21 cellular contexts compared by ENCODE assay signal in genomic region chr12:101775814-101776213, GRCh38. TPM values are rescaled to one million over a fixed set of nuclear protein-coding genes. Genes with fewer than 3 reads are reported as not detected.
A peak's percentile ranks its signal among the peaks of the same experiment; 100 is the strongest.
DNase-seq lines count a peak whose midpoint lies in the region; ATAC-seq and TF ChIP-seq lines count a peak whose summit lies in the region.
"Had no signal": no experiment of that assay in that cellular context is flagged by ENCODE, and none has a peak within 500 bp of the region (broad histone marks: within the 10 kb centered on the region; RNA-seq: fewer than 3 reads in every experiment).

No MANE protein-coding gene starts in this region.

- no peak for DNase-seq in activated CD8-positive, alpha-beta T cell treated with anti-CD3 and anti-CD28 coated beads, Interleukin-2, amount 10 ng/mL, durations not matched to agents 7 days and 5 days
- DNase-seq in activated CD8-positive, alpha-beta T cell treated with anti-CD3 and anti-CD28 coated beads for 36 hours, result no peak
- DNase-seq in Jurkat, Clone E6-1 (ENCODE audit: low read depth, low spot score), result peak; percentile 74
- DNase-seq in T-helper 17 cell, result no peak
- DNase-seq in natural killer cell, result no peak
- DNase-seq in NCI-H2107 (lab: John Stamatoyannopoulos, UW), result no peak
- no peak for DNase-seq in left ventricle myocardium inferior
- no peak for DNase-seq in CD1c-positive myeloid dendritic cell (ENCODE audit: extremely low spot score)
- DNase-seq: 8988T, C1 segment of cervical spinal cord, DMS 273 treated with DMSO at 0.1 percent for 48 hours, H7, NCI-H1417 treated with DMSO at 0.1 percent for 48 hours, NCI-H2029, NCI-H2171 treated with DMSO at 0.1 percent for 48 hours, NCI-H748 treated with DMSO at 0.1 percent for 48 hours, PC-3, SJCRH30 had no signal

- no peaks in the 10 kb centered on the region for H3K27me3 ChIP-seq in left ventricle myocardium inferior (ENCODE audit: low read depth)
- H3K27me3 ChIP-seq: SJCRH30 had no signal

- peaks cover 10% of the 10 kb centered on the region for H3K36me3 ChIP-seq in left ventricle myocardium inferior
- H3K36me3 ChIP-seq: SJCRH30 had no signal

- no peaks in the 10 kb centered on the region for H3K9me3 Mint-ChIP-seq in activated CD8-positive, alpha-beta T cell treated with anti-CD3 and anti-CD28 coated beads, Interleukin-2, amount 10 ng/mL, durations not matched to agents 7 days and 5 days (ENCODE audit: insufficient read depth)
- H3K9me3 Mint-ChIP-seq in activated CD8-positive, alpha-beta T cell treated with anti-CD3 and anti-CD28 coated beads for 36 hours, result no peaks in the 10 kb centered on the region
- no peaks in the 10 kb centered on the region for H3K9me3 Mint-ChIP-seq in natural killer cell

- H3K27me3 Mint-ChIP-seq in activated CD8-positive, alpha-beta T cell treated with anti-CD3 and anti-CD28 coated beads, Interleukin-2, amount 10 ng/mL, durations not matched to agents 7 days and 5 days (ENCODE audit: low read depth), result no peaks in the 10 kb centered on the region
- no peaks in the 10 kb centered on the region for H3K27me3 Mint-ChIP-seq in activated CD8-positive, alpha-beta T cell treated with anti-CD3 and anti-CD28 coated beads for 36 hours
- H3K27me3 Mint-ChIP-seq in T-helper 17 cell (no peaks in the 10 kb centered on the region), natural killer cell (ENCODE audit: low read depth in 2 of 2) (no peaks in the 10 kb centered on the region)

- no peak overlapping the region for H3K4me3 Mint-ChIP-seq in activated CD8-positive, alpha-beta T cell treated with anti-CD3 and anti-CD28 coated beads, Interleukin-2, amount 10 ng/mL, durations not matched to agents 7 days and 5 days
- H3K4me3 Mint-ChIP-seq in activated CD8-positive, alpha-beta T cell treated with anti-CD3 and anti-CD28 coated beads for 36 hours, result no peak overlapping the region
- no peak overlapping the region for H3K4me3 Mint-ChIP-seq in T-helper 17 cell
- H3K4me3 Mint-ChIP-seq in natural killer cell, result no peak overlapping the region

- peaks cover 50% of the 10 kb centered on the region for H3K4me1 Mint-ChIP-seq in activated CD8-positive, alpha-beta T cell treated with anti-CD3 and anti-CD28 coated beads, Interleukin-2, amount 10 ng/mL, durations not matched to agents 7 days and 5 days (ENCODE audit: low read depth)
- H3K4me1 Mint-ChIP-seq in activated CD8-positive, alpha-beta T cell treated with anti-CD3 and anti-CD28 coated beads for 36 hours (ENCODE audit: low read depth), result peaks cover 8% of the 10 kb centered on the region
- H3K4me1 Mint-ChIP-seq in T-helper 17 cell (peaks cover 2% of the 10 kb centered on the region), natural killer cell (peaks cover 21 to 37% of the 10 kb centered on the region in 2 donors)

- H3K36me3 Mint-ChIP-seq in activated CD8-positive, alpha-beta T cell treated with anti-CD3 and anti-CD28 coated beads, Interleukin-2, amount 10 ng/mL, durations not matched to agents 7 days and 5 days (ENCODE audit: low read depth), result peaks cover 60% of the 10 kb centered on the region
- H3K36me3 Mint-ChIP-seq in activated CD8-positive, alpha-beta T cell treated with anti-CD3 and anti-CD28 coated beads for 36 hours (ENCODE audit: low read depth), result peaks cover 36% of the 10 kb centered on the region
- H3K36me3 Mint-ChIP-seq in T-helper 17 cell (ENCODE audit: low read depth) (peaks cover 5% of the 10 kb centered on the region), natural killer cell (no peaks in the 10 kb centered on the region)

- H3K27ac Mint-ChIP-seq in activated CD8-positive, alpha-beta T cell treated with anti-CD3 and anti-CD28 coated beads, Interleukin-2, amount 10 ng/mL, durations not matched to agents 7 days and 5 days, result peak overlapping the region; percentile 3
- no peak overlapping the region for H3K27ac Mint-ChIP-seq in activated CD8-positive, alpha-beta T cell treated with anti-CD3 and anti-CD28 coated beads for 36 hours
- H3K27ac Mint-ChIP-seq in T-helper 17 cell, result peak overlapping the region; percentile 9
- H3K27ac Mint-ChIP-seq in natural killer cell, result peak overlapping the region; percentile 42 to 65

- no peak for ATAC-seq in activated CD8-positive, alpha-beta T cell treated with anti-CD3 and anti-CD28 coated beads, Interleukin-2, amount 10 ng/mL, durations not matched to agents 7 days and 5 days
- ATAC-seq in activated CD8-positive, alpha-beta T cell treated with anti-CD3 and anti-CD28 coated beads for 36 hours, result no peak
- ATAC-seq in T-helper 17 cell (no peak), natural killer cell (no peak)
- ATAC-seq: HepG2, PC-3 had no signal

- CTCF ChIA-PET in activated CD8-positive, alpha-beta T cell treated with anti-CD3 and anti-CD28 coated beads, Interleukin-2, amount 10 ng/mL, durations not matched to agents 7 days and 5 days (lab: Charles Lee), result interaction anchor here (1.2 to 7.6 kb wide), 4 partner anchors 17 to 362 kb away, joined by 3 to 166 read pairs (median 19); partner anchors contain the start of gene GNPTAB
- CTCF ChIA-PET in activated CD8-positive, alpha-beta T cell treated with anti-CD3 and anti-CD28 coated beads for 36 hours (lab: Charles Lee), result interaction anchor here (0.8 to 7.8 kb wide), 5 partner anchors 17 to 64 kb away, joined by 3 to 104 read pairs (median 3); partner anchors contain the start of gene GNPTAB

- POLR2A ChIA-PET in activated CD8-positive, alpha-beta T cell treated with anti-CD3 and anti-CD28 coated beads, Interleukin-2, amount 10 ng/mL, durations not matched to agents 7 days and 5 days (lab: Charles Lee), result no interaction called here
- POLR2A ChIA-PET in activated CD8-positive, alpha-beta T cell treated with anti-CD3 and anti-CD28 coated beads for 36 hours (lab: Charles Lee), result interaction anchor here (0.8 kb wide), 1 partner anchor 63 kb away, joined by 3 read pairs; no protein-coding TSS in a partner anchor

- H3K4me1 ChIP-seq in left ventricle myocardium inferior, result peaks cover 15% of the 10 kb centered on the region
- H3K4me1 ChIP-seq: SJCRH30 had no signal

- no peak overlapping the region for H3K27ac ChIP-seq in left ventricle myocardium inferior (replicated peaks)
- H3K27ac ChIP-seq: RWPE1, SJCRH30 had no signal

- TF ChIP-seq CTCF in activated CD8-positive, alpha-beta T cell treated with anti-CD3 and anti-CD28 coated beads for 36 hours (IDR thresholded peaks at IDR 0.05), result no peak
- no peak for TF ChIP-seq CTCF in natural killer cell (IDR thresholded peaks at IDR 0.05)
- no peak for TF ChIP-seq CTCF in left ventricle myocardium inferior (IDR thresholded peaks at IDR 0.05; ENCODE audit: borderline replicate concordance)

- no peaks in the 10 kb centered on the region for H3K9me3 ChIP-seq in T-helper 17 cell (ENCODE audit: control insufficient read depth, low read length, poor library complexity, severe bottlenecking)
- H3K9me3 ChIP-seq in left ventricle myocardium inferior (replicated peaks), result no peaks in the 10 kb centered on the region
- H3K9me3 ChIP-seq: SJCRH30 had no signal

- intact Hi-C loops in activated CD8-positive, alpha-beta T cell treated with anti-CD3 and anti-CD28 coated beads for 36 hours (cut with micrococcal nuclease), result no loop called here
- intact Hi-C loops in natural killer cell (cut with micrococcal nuclease) (no loop called here), left ventricle myocardium inferior (cut with micrococcal nuclease) (no loop called here)

- peak overlapping the region; percentile 11 for H3K4me3 ChIP-seq in Jurkat, Clone E6-1 (ENCODE audit: low read length)
- H3K4me3 ChIP-seq in left ventricle myocardium inferior, result no peak overlapping the region
- H3K4me3 ChIP-seq: SJCRH30 had no signal

RNA-seq across cellular contexts. Expression of gene SYCP3, which starts 36.6 kb away (rescaled TPM):
- total RNA-seq in activated CD8-positive, alpha-beta T cell treated with anti-CD3 and anti-CD28 coated beads, Interleukin-2, amount 10 ng/mL, durations not matched to agents 7 days and 5 days, result 1 to 10 TPM; 1.7 to 2.0 TPM
- total RNA-seq in activated CD8-positive, alpha-beta T cell treated with anti-CD3 and anti-CD28 coated beads for 36 hours, result under 1 TPM; 0.09 to 0.36 TPM
- not detected for polyA plus RNA-seq in Jurkat, Clone E6-1 (2012; ENCODE audit: insufficient read depth, insufficient read length)
- total RNA-seq in T-helper 17 cell (under 1 TPM; 0.29 to 0.47 TPM), natural killer cell (1 to 10 TPM; 1.4 to 3.2 (median 2.4) TPM), left ventricle myocardium inferior (not detected)
- total RNA-seq: H7, HepG2, NCI-H460, PC-3 had no signal
- polyA plus RNA-seq: HepG2 had no signal

RNA-seq across cellular contexts. Expression of gene GNPTAB, which starts 54.9 kb away (rescaled TPM):
- 100 to 1,000 TPM; 104 to 109 TPM for total RNA-seq in activated CD8-positive, alpha-beta T cell treated with anti-CD3 and anti-CD28 coated beads, Interleukin-2, amount 10 ng/mL, durations not matched to agents 7 days and 5 days
- 10 to 100 TPM; 52.4 to 56.9 TPM for total RNA-seq in activated CD8-positive, alpha-beta T cell treated with anti-CD3 and anti-CD28 coated beads for 36 hours
- polyA plus RNA-seq in Jurkat, Clone E6-1 (2012; ENCODE audit: insufficient read depth, insufficient read length), result 22.3 TPM
- 10 to 100 TPM; 38.1 to 41.2 TPM for total RNA-seq in T-helper 17 cell
- total RNA-seq in natural killer cell, result 100 to 1,000 TPM; 260 to 285 (median 262) TPM
- total RNA-seq in left ventricle myocardium inferior, result 55.2 TPM
